Comparison of ENCODE assay signal across 8 cellular contexts in the genomic region with DNA sequence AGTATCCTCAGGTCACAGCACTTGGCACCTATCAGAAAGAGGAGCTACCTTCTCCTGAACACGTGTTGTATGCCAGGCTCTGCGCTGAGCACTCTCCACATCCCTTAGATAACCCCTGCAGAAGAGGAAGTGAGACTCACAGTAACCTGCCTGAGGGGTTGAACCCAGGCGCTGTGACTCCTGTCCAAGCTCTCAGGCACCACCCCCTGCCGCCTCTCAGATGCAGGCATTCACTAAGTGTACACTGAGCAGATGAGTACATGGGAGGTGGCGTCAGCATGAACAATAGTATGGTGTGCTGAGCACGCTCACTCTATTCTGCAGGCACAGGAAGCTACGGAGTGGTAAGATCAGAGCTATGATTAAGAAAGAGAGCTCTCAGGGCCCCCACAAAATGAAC. TPM values are rescaled to one million over a fixed set of nuclear protein-coding genes. Genes with fewer than 3 reads are reported as not detected.
DNase-seq lines count a peak whose midpoint lies in the region; ATAC-seq, FAIRE-seq and TF ChIP-seq lines count a peak whose summit lies in the region.

No MANE protein-coding gene starts in this region.

- no peak overlapping the region for H3K4me2 ChIP-seq in HepG2 (ENCODE audit: low read depth, low read length)

- POLR2A ChIA-PET in HepG2 (lab: Yijun Ruan, JAX): no interaction called here

- H3K36me3 ChIP-seq in HepG2 (replicated peaks in 1 of 2; ENCODE audit: control insufficient read depth in 1 of 2, insufficient read depth in 2 of 2, low read length in 2 of 2): no peaks in the 10 kb centered on the region

- TF ChIP-seq CTCF in HepG2 (CRISPR knock-in tag; IDR thresholded peaks at IDR 0.05): no peak

- TF ChIP-seq RAD21 in HepG2 (CRISPR knock-in tag; IDR thresholded peaks at IDR 0.05): no peak

- no peaks in the 10 kb centered on the region for H3K79me2 ChIP-seq in HepG2 (ENCODE audit: insufficient read depth, low read length)

- H3K9me3 ChIP-seq in HepG2 (ENCODE audit: low read length): no peaks in the 10 kb centered on the region

- intact Hi-C loops in HepG2 (cut with micrococcal nuclease; ENCODE audit: unreplicated experiment): no loop called here

- H3K27me3 ChIP-seq in HepG2 (ENCODE audit: control insufficient read depth in 1 of 2, insufficient read depth in 2 of 2, low read length in 2 of 2): no peaks in the 10 kb centered on the region; a peak in 1 of 5 replicates

- peak; percentile 27 to 33 for DNase-seq in stimulated activated CD4-positive, alpha-beta T cell treated with anti-CD3 and anti-CD28 coated beads, Interleukin-12 subunit alpha, Interleukin-12 subunit beta, amount 100 ng/mL, for 24 hours (ENCODE audit: low read depth in 2 of 2)
- DNase-seq in stimulated activated CD4-positive, alpha-beta T cell treated with anti-CD3 and anti-CD28 coated beads, Interleukin-12 subunit alpha, Interleukin-12 subunit beta, amount 100 ng/mL, for 4 hours: no peak
- DNase-seq in activated CD8-positive, alpha-beta memory T cell treated with anti-CD3 and anti-CD28 coated beads, Interleukin-2, amount 50 U/mL, for 4 hours: peak; percentile 63
- peak; percentile 37 for DNase-seq in stimulated activated CD8-positive, alpha-beta memory T cell treated with anti-CD3 and anti-CD28 coated beads, Interleukin-12 subunit alpha, Interleukin-12 subunit beta, amount 100 ng/mL, for 1 hour (ENCODE audit: low read depth)
- DNase-seq in HepG2 (ENCODE audit: low spot score): no peak
- no peak for DNase-seq in ACHN
- no peak for DNase-seq in NCI-H524 (lab: John Stamatoyannopoulos, UW)

- ATAC-seq in HG03558 (IDR thresholded peaks at IDR 0.05; ENCODE audit: extremely low read depth, unreplicated experiment) (peak; percentile 90), HepG2 (no peak; the same call in 2 of the 3 replicates)

- H3K4me1 ChIP-seq in HepG2 (ENCODE audit: insufficient read depth, low read length): peaks cover 25% of the 10 kb centered on the region

- TF ChIP-seq POLR2A in HepG2 (IDR thresholded peaks at IDR 0.05; ENCODE audit: insufficient read depth in 1 of 2, low read depth in 2 of 2, low read length in 2 of 2): no peak

- TF ChIP-seq EP300 in HepG2 (IDR thresholded peaks at IDR 0.05; ENCODE audit: low read depth in 2 of 2, low read length in 2 of 2): no peak
- TF ChIP-seq EP300 in HepG2 (CRISPR knock-in tag; IDR thresholded peaks at IDR 0.05; ENCODE audit: borderline replicate concordance): no peak

- no peak overlapping the region for H2AFZ ChIP-seq in HepG2 (ENCODE audit: low read length)

- WGBS in HepG2 (ENCODE audit: low lambda C conversion rate): 48% methylated on average over 7 of the region's 7 CpGs

- no peak overlapping the region for H3K27ac ChIP-seq in HepG2 (ENCODE audit: extremely low read length, insufficient read depth, low read length)

- H3K4me3 ChIP-seq in HepG2 (replicated peaks in 1 of 3; ENCODE audit: insufficient read depth in 1 of 3, low read depth in 2 of 3, low read length in 3 of 3): no peak overlapping the region

- H4K20me1 ChIP-seq in HepG2 (ENCODE audit: insufficient read depth, low read length): no peaks in the 10 kb centered on the region

- FAIRE-seq in HepG2 (lab: Jason Lieb, UNC): no peak

- no peak overlapping the region for H3K9ac ChIP-seq in HepG2 (ENCODE audit: insufficient read depth, low read depth, low read length)

- CTCF ChIA-PET in HepG2 (lab: Yijun Ruan, JAX; ENCODE audit: low intra/inter-chr PET ratio, low total read pairs): no interaction called here

- in situ Hi-C loops in HepG2 (cut with HindIII; ENCODE audit: extremely low pct_ligation_motif_present, low pct_unique_long_range_greater_than_20kb): no loop called here
- in situ Hi-C loops in ACHN (cut with HindIII; ENCODE audit: low pct_ligation_motif_present, low pct_unique_long_range_greater_than_20kb, low sequenced_read_pairs): no loop called here

- BruUV-seq in HepG2 (replicated peaks; lab: Mats Ljungman, UMichigan): no TSS peak

TF ChIP-seq in HepG2, 621 proteins besides CTCF, POLR2A, EP300 and RAD21 (continues in another document):
- TF ChIP-seq RFX3 (CRISPR knock-in tag; IDR thresholded peaks at IDR 0.05): no peak
- no peak for TF ChIP-seq CCDC6 (CRISPR knock-in tag; IDR thresholded peaks at IDR 0.05)
- no peak for TF ChIP-seq DR1 (CRISPR knock-in tag; IDR thresholded peaks at IDR 0.05)
- TF ChIP-seq ZNF430 (CRISPR knock-in tag; IDR thresholded peaks at IDR 0.05): no peak
- no peak for TF ChIP-seq BRD4 (CRISPR knock-in tag; IDR thresholded peaks at IDR 0.05)
- TF ChIP-seq, protein P1, sequence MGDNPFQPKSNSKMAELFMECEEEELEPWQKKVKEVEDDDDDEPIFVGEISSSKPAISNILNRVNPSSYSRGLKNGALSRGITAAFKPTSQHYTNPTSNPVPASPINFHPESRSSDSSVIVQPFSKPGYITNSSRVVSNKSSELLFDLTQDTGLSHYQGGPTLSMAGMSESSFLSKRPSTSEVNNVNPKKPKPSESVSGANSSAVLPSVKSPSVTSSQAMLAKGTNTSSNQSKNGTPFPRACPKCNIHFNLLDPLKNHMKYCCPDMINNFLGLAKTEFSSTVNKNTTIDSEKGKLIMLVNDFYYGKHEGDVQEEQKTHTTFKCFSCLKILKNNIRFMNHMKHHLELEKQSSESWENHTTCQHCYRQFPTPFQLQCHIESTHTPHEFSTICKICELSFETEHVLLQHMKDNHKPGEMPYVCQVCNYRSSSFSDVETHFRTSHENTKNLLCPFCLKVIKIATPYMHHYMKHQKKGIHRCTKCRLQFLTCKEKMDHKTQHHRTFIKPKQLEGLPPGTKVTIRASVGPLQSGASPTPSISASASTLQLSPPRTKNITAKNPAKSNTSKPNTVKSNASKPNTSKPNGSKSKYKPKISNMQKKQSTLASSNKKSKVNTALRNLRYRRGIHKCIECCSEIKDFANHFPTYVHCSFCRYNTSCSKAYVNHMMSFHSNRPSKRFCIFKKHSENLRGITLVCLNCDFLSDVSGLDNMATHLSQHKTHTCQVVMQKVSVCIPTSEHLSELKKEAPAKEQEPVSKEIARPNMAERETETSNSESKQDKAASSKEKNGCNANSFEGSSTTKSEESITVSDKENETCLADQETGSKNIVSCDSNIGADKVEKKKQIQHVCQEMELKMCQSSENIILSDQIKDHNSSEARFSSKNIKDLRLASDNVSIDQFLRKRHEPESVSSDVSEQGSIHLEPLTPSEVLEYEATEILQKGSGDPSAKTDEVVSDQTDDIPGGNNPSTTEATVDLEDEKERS (CRISPR knock-in tag; IDR thresholded peaks at IDR 0.05): no peak
- no peak for TF ChIP-seq ZNF180 (CRISPR knock-in tag; IDR thresholded peaks at IDR 0.05; ENCODE audit: borderline replicate concordance, low read depth)
- no peak for TF ChIP-seq KLF6 (CRISPR knock-in tag; IDR thresholded peaks at IDR 0.05)
- TF ChIP-seq ZNF326 (CRISPR knock-in tag; IDR thresholded peaks at IDR 0.05; ENCODE audit: borderline replicate concordance): no peak
- no peak for TF ChIP-seq HOXA9 (CRISPR knock-in tag; IDR thresholded peaks at IDR 0.05; ENCODE audit: borderline replicate concordance)
- no peak for TF ChIP-seq KMT2A (CRISPR knock-in tag; IDR thresholded peaks at IDR 0.05)
- TF ChIP-seq ZNF543 (CRISPR knock-in tag; IDR thresholded peaks at IDR 0.05): no peak
- TF ChIP-seq, protein P2, sequence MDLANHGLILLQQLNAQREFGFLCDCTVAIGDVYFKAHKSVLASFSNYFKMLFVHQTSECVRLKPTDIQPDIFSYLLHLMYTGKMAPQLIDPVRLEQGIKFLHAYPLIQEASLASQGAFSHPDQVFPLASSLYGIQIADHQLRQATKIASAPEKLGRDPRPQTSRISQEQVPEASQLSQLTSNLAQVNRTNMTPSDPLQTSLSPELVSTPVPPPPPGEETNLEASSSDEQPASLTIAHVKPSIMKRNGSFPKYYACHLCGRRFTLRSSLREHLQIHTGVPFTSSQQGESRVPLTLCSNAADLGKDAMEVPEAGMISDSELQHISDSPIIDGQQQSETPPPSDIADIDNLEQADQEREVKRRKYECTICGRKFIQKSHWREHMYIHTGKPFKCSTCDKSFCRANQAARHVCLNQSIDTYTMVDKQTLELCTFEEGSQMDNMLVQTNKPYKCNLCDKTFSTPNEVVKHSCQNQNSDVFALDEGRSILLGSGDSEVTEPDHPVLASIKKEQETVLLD (CRISPR knock-in tag; IDR thresholded peaks at IDR 0.05; ENCODE audit: low read depth): no peak
- TF ChIP-seq ZNF136 (CRISPR knock-in tag; IDR thresholded peaks at IDR 0.05; ENCODE audit: low read depth): no peak
- no peak for TF ChIP-seq MATR3 (CRISPR knock-in tag; IDR thresholded peaks at IDR 0.05)

RNA-seq across cellular contexts. Expression of a gene that starts 21.0 kb away (rescaled TPM):
- total RNA-seq in HepG2 (2016; rRNA removed; fragmentation: Illumina TruSeq; extraction: Trizol): 7.5 and 9.9 TPM in 2 replicates
- 3.7 and 5.0 TPM in 2 replicates for total RNA-seq in HepG2 (2016; cell fraction: cytosol; rRNA removed; fragmentation: Illumina TruSeq; extraction: Trizol; ENCODE audit: low read depth)
- total RNA-seq in HepG2 (2016; cell fraction: insoluble cytoplasmic fraction; rRNA removed; fragmentation: Illumina TruSeq; extraction: Trizol): 7.7 and 8.8 TPM in 2 replicates
- total RNA-seq in HepG2 (2016; cell fraction: membrane; rRNA removed; fragmentation: Illumina TruSeq; extraction: Trizol): 5.1 and 5.2 TPM in 2 replicates
- total RNA-seq in HepG2 (2016; cell fraction: nucleus; rRNA removed; fragmentation: Illumina TruSeq; extraction: Trizol): 17.1 and 17.8 TPM in 2 replicates
- polyA plus RNA-seq in HepG2 (2011; rRNA removed): 4.9 and 5.1 TPM in 2 replicates
- 1.9 and 3.1 TPM in 2 replicates for polyA plus RNA-seq in HepG2 (2011; cell fraction: cytosol; rRNA removed)
- polyA plus RNA-seq in HepG2 (2011; cell fraction: nucleus; rRNA removed): 6.8 and 8.2 TPM in 2 replicates
- 4.2 and 5.6 TPM in 2 replicates for polyA plus RNA-seq in HepG2 (2012)
- 0.61 and 0.63 TPM in 2 replicates for polyA plus RNA-seq in HepG2 (2016; cell fraction: cytosol; fragmentation: Illumina TruSeq; extraction: Trizol; ENCODE audit: low read depth)
- polyA plus RNA-seq in HepG2 (2016; cell fraction: insoluble cytoplasmic fraction; fragmentation: Illumina TruSeq; extraction: Trizol; ENCODE audit: low read depth): 5.5 and 5.8 TPM in 2 replicates
- polyA plus RNA-seq in HepG2 (2016; cell fraction: membrane; fragmentation: Illumina TruSeq; extraction: Trizol; ENCODE audit: low read depth): 1.6 and 2.2 TPM in 2 replicates
- polyA plus RNA-seq in HepG2 (2016; cell fraction: nucleus; fragmentation: Illumina TruSeq; extraction: Trizol; ENCODE audit: insufficient read depth, low read depth): 14.4 and 15.4 TPM in 2 replicates
- 8.8 and 19.5 TPM in 2 replicates for polyA minus RNA-seq in HepG2 (2011; rRNA and poly(A)+ RNA removed; ENCODE audit: low replicate concordance)
- polyA minus RNA-seq in HepG2 (2011; cell fraction: cytosol; rRNA and poly(A)+ RNA removed): 4.7 and 5.4 TPM in 2 replicates
- polyA minus RNA-seq in HepG2 (2011; cell fraction: nucleus; rRNA and poly(A)+ RNA removed): 25.2 and 36.4 TPM in 2 replicates

Comparison
In these comparisons a context has a peak if more than half of its experiments do, and no peak if none do; other contexts are left out.
1. DNase-seq: peak in stimulated activated CD4-positive, alpha-beta T cell treated with anti-CD3 and anti-CD28 coated beads, Interleukin-12 subunit alpha, Interleukin-12 subunit beta, amount 100 ng/mL, for 24 hours (2 of 2), activated CD8-positive, alpha-beta memory T cell treated with anti-CD3 and anti-CD28 coated beads, Interleukin-2, amount 50 U/mL, for 4 hours (single experiment) and stimulated activated CD8-positive, alpha-beta memory T cell treated with anti-CD3 and anti-CD28 coated beads, Interleukin-12 subunit alpha, Interleukin-12 subunit beta, amount 100 ng/mL, for 1 hour (single experiment); none in stimulated activated CD4-positive, alpha-beta T cell treated with anti-CD3 and anti-CD28 coated beads, Interleukin-12 subunit alpha, Interleukin-12 subunit beta, amount 100 ng/mL, for 4 hours (single experiment), HepG2 (single experiment), ACHN (single experiment) and NCI-H524 (0 of 2).